Comparison of ENCODE assay signal across 2 cellular contexts in the genomic region with DNA sequence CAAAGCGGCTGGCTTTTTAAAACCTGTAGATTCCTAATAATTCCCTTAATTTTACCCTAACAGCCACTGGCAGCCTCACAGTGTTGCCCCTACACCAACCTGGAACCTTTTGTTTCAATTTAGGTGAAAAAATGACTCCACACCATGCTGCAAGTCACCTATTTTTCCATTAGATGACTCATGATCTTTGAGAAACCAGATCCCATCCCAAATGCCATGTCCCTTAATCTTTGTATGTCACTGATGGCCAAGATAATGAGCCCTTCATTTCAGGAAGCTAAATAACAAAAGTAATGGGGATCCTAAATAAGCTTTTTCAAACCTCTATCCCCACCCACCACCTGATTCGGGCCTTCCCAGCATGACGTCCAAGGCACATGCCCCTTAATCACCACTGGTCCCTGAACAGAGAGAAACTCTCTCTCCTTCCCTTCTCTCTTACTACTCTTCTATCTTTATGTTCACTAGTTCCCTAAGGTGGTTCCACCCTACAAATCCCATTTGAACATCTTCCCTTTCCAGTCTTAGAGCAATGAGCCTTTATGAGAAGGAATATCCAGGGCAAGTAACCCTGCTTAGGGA.
TF ChIP-seq lines count a peak whose summit lies in the region.

No MANE protein-coding gene starts in this region.

TF ChIP-seq in SK-N-SH treated with all-trans-retinoic acid at 6 μM for 48 hours, 23 proteins besides CTCF, POLR2A, EP300 and RAD21 (continued from another document):
- TF ChIP-seq, protein P1, sequence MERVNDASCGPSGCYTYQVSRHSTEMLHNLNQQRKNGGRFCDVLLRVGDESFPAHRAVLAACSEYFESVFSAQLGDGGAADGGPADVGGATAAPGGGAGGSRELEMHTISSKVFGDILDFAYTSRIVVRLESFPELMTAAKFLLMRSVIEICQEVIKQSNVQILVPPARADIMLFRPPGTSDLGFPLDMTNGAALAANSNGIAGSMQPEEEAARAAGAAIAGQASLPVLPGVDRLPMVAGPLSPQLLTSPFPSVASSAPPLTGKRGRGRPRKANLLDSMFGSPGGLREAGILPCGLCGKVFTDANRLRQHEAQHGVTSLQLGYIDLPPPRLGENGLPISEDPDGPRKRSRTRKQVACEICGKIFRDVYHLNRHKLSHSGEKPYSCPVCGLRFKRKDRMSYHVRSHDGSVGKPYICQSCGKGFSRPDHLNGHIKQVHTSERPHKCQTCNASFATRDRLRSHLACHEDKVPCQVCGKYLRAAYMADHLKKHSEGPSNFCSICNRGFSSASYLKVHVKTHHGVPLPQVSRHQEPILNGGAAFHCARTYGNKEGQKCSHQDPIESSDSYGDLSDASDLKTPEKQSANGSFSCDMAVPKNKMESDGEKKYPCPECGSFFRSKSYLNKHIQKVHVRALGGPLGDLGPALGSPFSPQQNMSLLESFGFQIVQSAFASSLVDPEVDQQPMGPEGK (CRISPR knock-in tag; IDR thresholded peaks at IDR 0.05; ENCODE audit: borderline replicate concordance), result no peak
- TF ChIP-seq ZC3H10 (CRISPR knock-in tag; IDR thresholded peaks at IDR 0.05), result no peak
- TF ChIP-seq ESRRG (CRISPR knock-in tag; IDR thresholded peaks at IDR 0.05), result no peak
- TF ChIP-seq TOX (CRISPR knock-in tag; IDR thresholded peaks at IDR 0.05; ENCODE audit: borderline replicate concordance), result no peak
- TF ChIP-seq ZFP3 (CRISPR knock-in tag; IDR thresholded peaks at IDR 0.05), result no peak
- TF ChIP-seq, protein P2, sequence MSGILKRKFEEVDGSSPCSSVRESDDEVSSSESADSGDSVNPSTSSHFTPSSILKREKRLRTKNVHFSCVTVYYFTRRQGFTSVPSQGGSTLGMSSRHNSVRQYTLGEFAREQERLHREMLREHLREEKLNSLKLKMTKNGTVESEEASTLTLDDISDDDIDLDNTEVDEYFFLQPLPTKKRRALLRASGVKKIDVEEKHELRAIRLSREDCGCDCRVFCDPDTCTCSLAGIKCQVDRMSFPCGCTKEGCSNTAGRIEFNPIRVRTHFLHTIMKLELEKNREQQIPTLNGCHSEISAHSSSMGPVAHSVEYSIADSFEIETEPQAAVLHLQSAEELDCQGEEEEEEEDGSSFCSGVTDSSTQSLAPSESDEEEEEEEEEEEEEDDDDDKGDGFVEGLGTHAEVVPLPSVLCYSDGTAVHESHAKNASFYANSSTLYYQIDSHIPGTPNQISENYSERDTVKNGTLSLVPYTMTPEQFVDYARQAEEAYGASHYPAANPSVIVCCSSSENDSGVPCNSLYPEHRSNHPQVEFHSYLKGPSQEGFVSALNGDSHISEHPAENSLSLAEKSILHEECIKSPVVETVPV (CRISPR knock-in tag; IDR thresholded peaks at IDR 0.05), result no peak
- TF ChIP-seq RARB (CRISPR knock-in tag; IDR thresholded peaks at IDR 0.05), result no peak
- TF ChIP-seq PPARA (CRISPR knock-in tag; IDR thresholded peaks at IDR 0.05; ENCODE audit: borderline replicate concordance), result no peak
- TF ChIP-seq ARNTL (CRISPR knock-in tag; IDR thresholded peaks at IDR 0.05; ENCODE audit: borderline replicate concordance, low read depth), result no peak
- TF ChIP-seq CSDC2 (CRISPR knock-in tag; IDR thresholded peaks at IDR 0.05), result no peak
- TF ChIP-seq, protein P3, sequence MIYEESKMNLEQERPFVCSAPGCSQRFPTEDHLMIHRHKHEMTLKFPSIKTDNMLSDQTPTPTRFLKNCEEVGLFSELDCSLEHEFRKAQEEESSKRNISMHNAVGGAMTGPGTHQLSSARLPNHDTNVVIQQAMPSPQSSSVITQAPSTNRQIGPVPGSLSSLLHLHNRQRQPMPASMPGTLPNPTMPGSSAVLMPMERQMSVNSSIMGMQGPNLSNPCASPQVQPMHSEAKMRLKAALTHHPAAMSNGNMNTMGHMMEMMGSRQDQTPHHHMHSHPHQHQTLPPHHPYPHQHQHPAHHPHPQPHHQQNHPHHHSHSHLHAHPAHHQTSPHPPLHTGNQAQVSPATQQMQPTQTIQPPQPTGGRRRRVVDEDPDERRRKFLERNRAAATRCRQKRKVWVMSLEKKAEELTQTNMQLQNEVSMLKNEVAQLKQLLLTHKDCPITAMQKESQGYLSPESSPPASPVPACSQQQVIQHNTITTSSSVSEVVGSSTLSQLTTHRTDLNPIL (CRISPR knock-in tag; IDR thresholded peaks at IDR 0.05; ENCODE audit: low read depth), result no peak
TF ChIP-seq in SK-N-SH treated with all-trans-retinoic acid at 6 μM for 48 hours: peak in this region for 0.

TF ChIP-seq in WTC11, 78 proteins besides CTCF, POLR2A, EP300 and RAD21 (continued from another document):
- TF ChIP-seq, protein P4, sequence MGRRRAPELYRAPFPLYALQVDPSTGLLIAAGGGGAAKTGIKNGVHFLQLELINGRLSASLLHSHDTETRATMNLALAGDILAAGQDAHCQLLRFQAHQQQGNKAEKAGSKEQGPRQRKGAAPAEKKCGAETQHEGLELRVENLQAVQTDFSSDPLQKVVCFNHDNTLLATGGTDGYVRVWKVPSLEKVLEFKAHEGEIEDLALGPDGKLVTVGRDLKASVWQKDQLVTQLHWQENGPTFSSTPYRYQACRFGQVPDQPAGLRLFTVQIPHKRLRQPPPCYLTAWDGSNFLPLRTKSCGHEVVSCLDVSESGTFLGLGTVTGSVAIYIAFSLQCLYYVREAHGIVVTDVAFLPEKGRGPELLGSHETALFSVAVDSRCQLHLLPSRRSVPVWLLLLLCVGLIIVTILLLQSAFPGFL (CRISPR knock-in tag; IDR thresholded peaks at IDR 0.05; ENCODE audit: borderline replicate concordance), result no peak
- TF ChIP-seq GRHL2 (CRISPR knock-in tag; IDR thresholded peaks at IDR 0.05; ENCODE audit: insufficient replicate concordance, severe bottlenecking) (no peak), GABPB1 (CRISPR knock-in tag; IDR thresholded peaks at IDR 0.05) (no peak), CREM (CRISPR knock-in tag; IDR thresholded peaks at IDR 0.05) (no peak), SP1 (CRISPR knock-in tag; conservative IDR thresholded peaks at IDR 0.05) (no peak), EMX1 (CRISPR knock-in tag; IDR thresholded peaks at IDR 0.05) (no peak), SOX15 (CRISPR knock-in tag; IDR thresholded peaks at IDR 0.05) (no peak), FOXJ3 (CRISPR knock-in tag; IDR thresholded peaks at IDR 0.05; ENCODE audit: borderline replicate concordance) (no peak), ZNF263 (CRISPR knock-in tag; IDR thresholded peaks at IDR 0.05; ENCODE audit: low read depth) (no peak), SMAD3 (CRISPR knock-in tag; IDR thresholded peaks at IDR 0.05; ENCODE audit: borderline replicate concordance) (no peak)
- TF ChIP-seq, protein P5, sequence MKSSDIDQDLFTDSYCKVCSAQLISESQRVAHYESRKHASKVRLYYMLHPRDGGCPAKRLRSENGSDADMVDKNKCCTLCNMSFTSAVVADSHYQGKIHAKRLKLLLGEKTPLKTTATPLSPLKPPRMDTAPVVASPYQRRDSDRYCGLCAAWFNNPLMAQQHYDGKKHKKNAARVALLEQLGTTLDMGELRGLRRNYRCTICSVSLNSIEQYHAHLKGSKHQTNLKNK (CRISPR knock-in tag; IDR thresholded peaks at IDR 0.05), result no peak
- TF ChIP-seq, protein P6, sequence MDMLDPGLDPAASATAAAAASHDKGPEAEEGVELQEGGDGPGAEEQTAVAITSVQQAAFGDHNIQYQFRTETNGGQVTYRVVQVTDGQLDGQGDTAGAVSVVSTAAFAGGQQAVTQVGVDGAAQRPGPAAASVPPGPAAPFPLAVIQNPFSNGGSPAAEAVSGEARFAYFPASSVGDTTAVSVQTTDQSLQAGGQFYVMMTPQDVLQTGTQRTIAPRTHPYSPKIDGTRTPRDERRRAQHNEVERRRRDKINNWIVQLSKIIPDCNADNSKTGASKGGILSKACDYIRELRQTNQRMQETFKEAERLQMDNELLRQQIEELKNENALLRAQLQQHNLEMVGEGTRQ (CRISPR knock-in tag; IDR thresholded peaks at IDR 0.05), result no peak
- TF ChIP-seq, protein P7, sequence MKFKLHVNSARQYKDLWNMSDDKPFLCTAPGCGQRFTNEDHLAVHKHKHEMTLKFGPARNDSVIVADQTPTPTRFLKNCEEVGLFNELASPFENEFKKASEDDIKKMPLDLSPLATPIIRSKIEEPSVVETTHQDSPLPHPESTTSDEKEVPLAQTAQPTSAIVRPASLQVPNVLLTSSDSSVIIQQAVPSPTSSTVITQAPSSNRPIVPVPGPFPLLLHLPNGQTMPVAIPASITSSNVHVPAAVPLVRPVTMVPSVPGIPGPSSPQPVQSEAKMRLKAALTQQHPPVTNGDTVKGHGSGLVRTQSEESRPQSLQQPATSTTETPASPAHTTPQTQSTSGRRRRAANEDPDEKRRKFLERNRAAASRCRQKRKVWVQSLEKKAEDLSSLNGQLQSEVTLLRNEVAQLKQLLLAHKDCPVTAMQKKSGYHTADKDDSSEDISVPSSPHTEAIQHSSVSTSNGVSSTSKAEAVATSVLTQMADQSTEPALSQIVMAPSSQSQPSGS (CRISPR knock-in tag; IDR thresholded peaks at IDR 0.05; ENCODE audit: borderline replicate concordance, low read depth), result no peak
- TF ChIP-seq, protein P8, sequence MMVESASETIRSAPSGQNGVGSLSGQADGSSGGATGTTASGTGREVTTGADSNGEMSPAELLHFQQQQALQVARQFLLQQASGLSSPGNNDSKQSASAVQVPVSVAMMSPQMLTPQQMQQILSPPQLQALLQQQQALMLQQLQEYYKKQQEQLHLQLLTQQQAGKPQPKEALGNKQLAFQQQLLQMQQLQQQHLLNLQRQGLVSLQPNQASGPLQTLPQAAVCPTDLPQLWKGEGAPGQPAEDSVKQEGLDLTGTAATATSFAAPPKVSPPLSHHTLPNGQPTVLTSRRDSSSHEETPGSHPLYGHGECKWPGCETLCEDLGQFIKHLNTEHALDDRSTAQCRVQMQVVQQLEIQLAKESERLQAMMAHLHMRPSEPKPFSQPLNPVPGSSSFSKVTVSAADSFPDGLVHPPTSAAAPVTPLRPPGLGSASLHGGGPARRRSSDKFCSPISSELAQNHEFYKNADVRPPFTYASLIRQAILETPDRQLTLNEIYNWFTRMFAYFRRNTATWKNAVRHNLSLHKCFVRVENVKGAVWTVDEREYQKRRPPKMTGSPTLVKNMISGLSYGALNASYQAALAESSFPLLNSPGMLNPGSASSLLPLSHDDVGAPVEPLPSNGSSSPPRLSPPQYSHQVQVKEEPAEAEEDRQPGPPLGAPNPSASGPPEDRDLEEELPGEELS (CRISPR knock-in tag; IDR thresholded peaks at IDR 0.05), result no peak
